24 cellular contexts compared by ENCODE assay signal in genomic region chr7:80678703-80679102, GRCh38. TPM values are rescaled to one million over a fixed set of nuclear protein-coding genes. Genes with fewer than 3 reads are reported as not detected.
"Had no signal": no experiment of that assay in that cellular context is flagged by ENCODE, and none has a peak within 500 bp of the region (broad histone marks: within the 10 kb centered on the region; RNA-seq: fewer than 3 reads in every experiment).

No MANE protein-coding gene starts in this region.

- H3K27ac Mint-ChIP-seq: activated CD4-positive, alpha-beta T cell treated with anti-CD3 and anti-CD28 coated beads for 36 hours; activated CD8-positive, alpha-beta memory T cell treated with anti-CD3 and anti-CD28 coated beads, Interleukin-2, amount 10 ng/mL, durations not matched to agents 7 days and 5 days; activated CD8-positive, alpha-beta T cell treated with anti-CD3 and anti-CD28 coated beads, Interleukin-2, amount 10 ng/mL, durations not matched to agents 7 days and 5 days; activated naive CD4-positive, alpha-beta T cell treated with anti-CD3 and anti-CD28 coated beads, Interleukin-2, amount 50 U/mL, for 72 hours; activated T-cell treated with anti-CD3 and anti-CD28 coated beads, Interleukin-2, amount 50 U/mL, for 72 hours; dendritic cell treated with granulocyte-macrophage colony-stimulating factor and Interleukin-4, amounts not matched to agents 40 ng/mL and 50 ng/mL, for 4 days; T-cell had no signal

- H3K9me3 ChIP-seq: breast epithelium, gastrocnemius medialis, lower lobe of right lung, ovary, prostate gland, testis had no signal

- H3K36me3 Mint-ChIP-seq: activated CD8-positive, alpha-beta memory T cell treated with anti-CD3 and anti-CD28 coated beads, Interleukin-2, amount 10 ng/mL, durations not matched to agents 7 days and 5 days; activated naive CD4-positive, alpha-beta T cell treated with anti-CD3 and anti-CD28 coated beads, Interleukin-2, amount 50 U/mL, for 72 hours; T-cell had no signal

- ATAC-seq: activated CD4-positive, alpha-beta T cell treated with anti-CD3 and anti-CD28 coated beads for 36 hours; activated CD8-positive, alpha-beta memory T cell treated with anti-CD3 and anti-CD28 coated beads, Interleukin-2, amount 10 ng/mL, durations not matched to agents 7 days and 5 days; activated CD8-positive, alpha-beta T cell treated with anti-CD3 and anti-CD28 coated beads, Interleukin-2, amount 10 ng/mL, durations not matched to agents 7 days and 5 days; activated naive CD4-positive, alpha-beta T cell treated with anti-CD3 and anti-CD28 coated beads, Interleukin-2, amount 50 U/mL, for 72 hours; activated T-cell treated with anti-CD3 and anti-CD28 coated beads, Interleukin-2, amount 50 U/mL, for 72 hours; lower lobe of right lung; T-cell had no signal

- H3K4me1 ChIP-seq: breast epithelium, lower lobe of right lung, prostate gland, testis had no signal

- H3K4me1 Mint-ChIP-seq: activated CD4-positive, alpha-beta T cell treated with anti-CD3 and anti-CD28 coated beads for 36 hours; activated CD8-positive, alpha-beta memory T cell treated with anti-CD3 and anti-CD28 coated beads, Interleukin-2, amount 10 ng/mL, durations not matched to agents 7 days and 5 days; central memory CD8-positive, alpha-beta T cell; T-cell had no signal

- H3K27me3 Mint-ChIP-seq: activated CD4-positive, alpha-beta T cell treated with anti-CD3 and anti-CD28 coated beads for 36 hours; activated CD8-positive, alpha-beta memory T cell treated with anti-CD3 and anti-CD28 coated beads, Interleukin-2, amount 10 ng/mL, durations not matched to agents 7 days and 5 days; central memory CD8-positive, alpha-beta T cell; dendritic cell treated with granulocyte-macrophage colony-stimulating factor and Interleukin-4, amounts not matched to agents 40 ng/mL and 50 ng/mL, for 4 days had no signal

- DNase-seq: activated CD4-positive, alpha-beta T cell treated with anti-CD3 and anti-CD28 coated beads for 36 hours; activated CD4-positive, CD25-positive, alpha-beta regulatory T cell; activated CD8-positive, alpha-beta memory T cell treated with anti-CD3 and anti-CD28 coated beads, Interleukin-2, amount 10 ng/mL, durations not matched to agents 7 days and 5 days; activated CD8-positive, alpha-beta T cell treated with anti-CD3 and anti-CD28 coated beads, Interleukin-2, amount 10 ng/mL, durations not matched to agents 7 days and 5 days; activated naive CD4-positive, alpha-beta T cell; activated T-cell treated with anti-CD3 and anti-CD28 coated beads, Interleukin-2, amount 50 U/mL, for 72 hours; effector CD4-positive, alpha-beta T cell; gastrocnemius medialis; glutamatergic neuron; islet precursor cell; lower lobe of right lung; mesenchymal stem cell; ovary; stimulated activated naive CD4-positive, alpha-beta T cell treated with Interleukin-2 at 50 U/mL for 16 hours; T-cell; testis; transverse colon had no signal

- H3K36me3 ChIP-seq: breast epithelium, ovary, prostate gland, transverse colon had no signal

- H3K9me3 Mint-ChIP-seq: activated naive CD4-positive, alpha-beta T cell treated with anti-CD3 and anti-CD28 coated beads, Interleukin-2, amount 50 U/mL, for 72 hours; activated T-cell treated with anti-CD3 and anti-CD28 coated beads, Interleukin-2, amount 50 U/mL, for 72 hours; dendritic cell treated with granulocyte-macrophage colony-stimulating factor and Interleukin-4, amounts not matched to agents 40 ng/mL and 50 ng/mL, for 4 days; T-cell had no signal

- H3K27me3 ChIP-seq: breast epithelium, gastrocnemius medialis, ovary, testis, transverse colon had no signal

- H3K4me3 Mint-ChIP-seq: activated CD4-positive, alpha-beta T cell treated with anti-CD3 and anti-CD28 coated beads for 36 hours; activated CD8-positive, alpha-beta memory T cell treated with anti-CD3 and anti-CD28 coated beads, Interleukin-2, amount 10 ng/mL, durations not matched to agents 7 days and 5 days; activated CD8-positive, alpha-beta T cell treated with anti-CD3 and anti-CD28 coated beads, Interleukin-2, amount 10 ng/mL, durations not matched to agents 7 days and 5 days; activated T-cell treated with anti-CD3 and anti-CD28 coated beads, Interleukin-2, amount 50 U/mL, for 72 hours; central memory CD8-positive, alpha-beta T cell; dendritic cell treated with granulocyte-macrophage colony-stimulating factor and Interleukin-4, amounts not matched to agents 40 ng/mL and 50 ng/mL, for 4 days; T-cell had no signal

- H3K4me3 ChIP-seq: breast epithelium, gastrocnemius medialis, lower lobe of right lung, ovary, prostate gland, testis, transverse colon had no signal

- H3K27ac ChIP-seq: breast epithelium, epithelial cell of prostate, lower lobe of right lung, ovary, prostate gland, testis, transverse colon had no signal

RNA-seq across cellular contexts. Expression of gene CD36, which starts 40.3 kb away (rescaled TPM):
- total RNA-seq: activated CD4-positive, alpha-beta T cell treated with anti-CD3 and anti-CD28 coated beads for 36 hours; activated CD8-positive, alpha-beta memory T cell treated with anti-CD3 and anti-CD28 coated beads, Interleukin-2, amount 10 ng/mL, durations not matched to agents 7 days and 5 days; activated CD8-positive, alpha-beta T cell treated with anti-CD3 and anti-CD28 coated beads, Interleukin-2, amount 10 ng/mL, durations not matched to agents 7 days and 5 days; activated naive CD4-positive, alpha-beta T cell treated with anti-CD3 and anti-CD28 coated beads, Interleukin-2, amount 50 U/mL, for 72 hours; T-helper 2 cell treated with Interferon-gamma antibody and Interleukin-4, amounts not matched to agents 100 ng/mL and 5 ng/mL, for 36 hours had no signal
